In genomic region chr17:66540131-66540781, GRCh38 we compare ENCODE assay signal across 9 cellular contexts.
DNase-seq lines count a peak whose midpoint lies in the region; ATAC-seq, FAIRE-seq and TF ChIP-seq lines count a peak whose summit lies in the region.
"Had no signal": no experiment of that assay in that cellular context is flagged by ENCODE, and none has a peak within 500 bp of the region (broad histone marks: within the 10 kb centered on the region; RNA-seq: fewer than 3 reads in every experiment).

No MANE protein-coding gene starts in this region.

- H3K9me3 ChIP-seq in iPS-20b (ENCODE audit: insufficient read depth, low read depth, low read length): no peaks in the 10 kb centered on the region

- peak overlapping the region; percentile 41; the same call in 1 of the 2 replicates for H3K9ac ChIP-seq in iPS-20b (ENCODE audit: low read depth, low read length)

- no peak for DNase-seq in HTR-8/SVneo (ENCODE audit: insufficient read length, low spot score)
- DNase-seq in astrocyte of the hippocampus (ENCODE audit: low read depth, low spot score): peak; percentile 95
- no peak for DNase-seq in NOMO-1 (lab: John Stamatoyannopoulos, UW; ENCODE audit: unreplicated experiment in 2 of 2)
- no peak for DNase-seq in T-cell
- no peak for DNase-seq in lower leg skin (ENCODE audit: low spot score in 2 of 2)

- peaks cover 1% of the 10 kb centered on the region for H3K9me3 Mint-ChIP-seq in stimulated activated naive CD8-positive, alpha-beta T cell treated with anti-CD3 and anti-CD28 coated beads, Interleukin-15, Interleukin-2, amounts not matched to agents 100 ng/mL and 50 ng/mL, for 24 hours
- H3K9me3 Mint-ChIP-seq in T-cell: peaks cover 0 to under 1% (median 0%) of the 10 kb centered on the region in 3 donors

- peak; percentile 81 for FAIRE-seq in HTR-8/SVneo (lab: Jason Lieb, UNC)

- no peaks in the 10 kb centered on the region for H3K27me3 Mint-ChIP-seq in stimulated activated naive CD8-positive, alpha-beta T cell treated with anti-CD3 and anti-CD28 coated beads, Interleukin-15, Interleukin-2, amounts not matched to agents 100 ng/mL and 50 ng/mL, for 24 hours
- no peaks in the 10 kb centered on the region for H3K27me3 Mint-ChIP-seq in T-cell
- H3K27me3 Mint-ChIP-seq: activated naive CD8-positive, alpha-beta T cell had no signal

- CTCF ChIA-PET in T-cell (lab: Charles Lee): no interaction called here

- H3K4me3 ChIP-seq in iPS-20b (ENCODE audit: low read length) (peak overlapping the region; percentile 32; the same call in 1 of the 2 replicates), lower leg skin (ENCODE audit: low read depth, poor library complexity, severe bottlenecking) (no peak overlapping the region)

- H3K36me3 Mint-ChIP-seq in stimulated activated naive CD8-positive, alpha-beta T cell treated with anti-CD3 and anti-CD28 coated beads, Interleukin-15, Interleukin-2, amounts not matched to agents 100 ng/mL and 50 ng/mL, for 24 hours (ENCODE audit: low read depth): peaks cover 36% of the 10 kb centered on the region
- H3K36me3 Mint-ChIP-seq in T-cell: peaks cover under 1% of the 10 kb centered on the region

- intact Hi-C loops in lower leg skin (cut with DNase I; ENCODE audit: low total_unique reads): no loop called here

- H3K27ac Mint-ChIP-seq in stimulated activated naive CD8-positive, alpha-beta T cell treated with anti-CD3 and anti-CD28 coated beads, Interleukin-15, Interleukin-2, amounts not matched to agents 100 ng/mL and 50 ng/mL, for 24 hours: peak overlapping the region; percentile 65
- peak overlapping the region in 1 of 2 donors; percentile 80 for H3K27ac Mint-ChIP-seq in T-cell

- peak overlapping the region; percentile 22 for H3K4me3 Mint-ChIP-seq in stimulated activated naive CD8-positive, alpha-beta T cell treated with anti-CD3 and anti-CD28 coated beads, Interleukin-15, Interleukin-2, amounts not matched to agents 100 ng/mL and 50 ng/mL, for 24 hours
- peak overlapping the region in 1 of 3 donors; percentile 33 for H3K4me3 Mint-ChIP-seq in T-cell

- H3K36me3 ChIP-seq in iPS-20b (ENCODE audit: insufficient read depth, low read depth, low read length): no peaks in the 10 kb centered on the region

- 52 to 54% methylated on average over 17 of the region's 17 CpGs for WGBS in lower leg skin, 2 donors

- peak overlapping the region; percentile 54 for H3K27ac ChIP-seq in iPS-20b (ENCODE audit: low read length)

- H3K4me1 Mint-ChIP-seq in stimulated activated naive CD8-positive, alpha-beta T cell treated with anti-CD3 and anti-CD28 coated beads, Interleukin-15, Interleukin-2, amounts not matched to agents 100 ng/mL and 50 ng/mL, for 24 hours (ENCODE audit: low read depth): peaks cover 87% of the 10 kb centered on the region
- H3K4me1 Mint-ChIP-seq in T-cell: peaks cover 75 to 79% (median 76%) of the 10 kb centered on the region in 3 donors

- H3K27me3 ChIP-seq in iPS-20b (ENCODE audit: insufficient read depth, low read length): no peaks in the 10 kb centered on the region

- ATAC-seq in T-cell (replicated peaks in 1 of 4) (no peak), GM18868 (IDR thresholded peaks at IDR 0.05; ENCODE audit: unreplicated experiment) (no peak)

- TF ChIP-seq CTCF in lower leg skin (IDR thresholded peaks at IDR 0.05): no peak

- peaks cover 23% of the 10 kb centered on the region; the same call in 1 of the 2 replicates for H3K4me1 ChIP-seq in iPS-20b (ENCODE audit: insufficient read depth, low read length)

- POLR2A ChIA-PET in T-cell (lab: Charles Lee): interaction anchor here in 1 of 2 donors (0.6 kb wide), 1 partner anchor 160 kb away, joined by 8 read pairs; no protein-coding TSS in a partner anchor

- no peak for TF ChIP-seq POLR2A in lower leg skin (IDR thresholded peaks at IDR 0.05)
